ENCODE assay signal across 9 cellular contexts in genomic region chr6:53986721-53987526, GRCh38.
DNase-seq lines count a peak whose midpoint lies in the region; ATAC-seq, FAIRE-seq and TF ChIP-seq lines count a peak whose summit lies in the region.
"Had no signal": no experiment of that assay in that cellular context is flagged by ENCODE, and none has a peak within 500 bp of the region (broad histone marks: within the 10 kb centered on the region; RNA-seq: fewer than 3 reads in every experiment).

No MANE protein-coding gene starts in this region.

- DNase-seq in NCI-H2081 (lab: John Stamatoyannopoulos, UW) (peak; percentile 8 to 42), NCI-H2081 treated with DMSO at 0.1 percent for 48 hours (lab: John Stamatoyannopoulos, UW) (no peak), astrocyte of the spinal cord (ENCODE audit: low read depth, low spot score) (peak; percentile 52), thoracic aorta (ENCODE audit: low spot score) (no peak), GM19238 (ENCODE audit: insufficient read length, low spot score) (no peak)
- no peak for DNase-seq in stimulated activated CD4-positive, alpha-beta T cell treated with anti-CD3 and anti-CD28 coated beads, Interleukin-4, amount 100 ng/mL, for 1 hour
- DNase-seq: activated T-cell treated with anti-CD3 and anti-CD28 coated beads, Interleukin-2, amount 50 U/mL, for 1 hour had no signal

- FAIRE-seq in islet of Langerhans (lab: Jason Lieb, UNC): peak; percentile 41

- H3K9me3 ChIP-seq in thoracic aorta: no peaks in the 10 kb centered on the region

- ATAC-seq in thoracic aorta (ENCODE audit: insufficient number of reproducible peaks, low FRiP score, low read depth) (no peak), GM21723 (IDR thresholded peaks at IDR 0.05; ENCODE audit: unreplicated experiment) (no peak)

- no peaks in the 10 kb centered on the region for H3K36me3 ChIP-seq in thoracic aorta

- H3K4me3 ChIP-seq in astrocyte of the spinal cord (ENCODE audit: low read depth, low read length) (no peak overlapping the region), thoracic aorta (peak overlapping the region; percentile 36)

- TF ChIP-seq CTCF in astrocyte of the spinal cord (IDR thresholded peaks at IDR 0.05; ENCODE audit: low read depth, low read length) (no peak), thoracic aorta (IDR thresholded peaks at IDR 0.05) (no peak)

- H3K27ac ChIP-seq in thoracic aorta: no peak overlapping the region

- H3K4me1 ChIP-seq in thoracic aorta (ENCODE audit: control insufficient read depth in 1 of 2, low read depth in 2 of 2): peaks cover 0 to 10% of the 10 kb centered on the region in 2 donors

- in situ Hi-C loops in astrocyte of the spinal cord (cut with HindIII; ENCODE audit: low sequenced_read_pairs): no loop called here

- no peaks in the 10 kb centered on the region for H3K27me3 ChIP-seq in thoracic aorta (replicated peaks; ENCODE audit: insufficient read depth)

Comparison
In these comparisons a context has a peak if more than half of its experiments do, and no peak if none do; other contexts are left out.
1. DNase-seq: peak in NCI-H2081 (2 of 2) and astrocyte of the spinal cord (single experiment); none in NCI-H2081 treated with DMSO at 0.1 percent for 48 hours (single experiment), thoracic aorta (single experiment), GM19238 (single experiment) and stimulated activated CD4-positive, alpha-beta T cell treated with anti-CD3 and anti-CD28 coated beads, Interleukin-4, amount 100 ng/mL, for 1 hour (single experiment).